ENCODE assay signal across 8 cellular contexts in the genomic region with DNA sequence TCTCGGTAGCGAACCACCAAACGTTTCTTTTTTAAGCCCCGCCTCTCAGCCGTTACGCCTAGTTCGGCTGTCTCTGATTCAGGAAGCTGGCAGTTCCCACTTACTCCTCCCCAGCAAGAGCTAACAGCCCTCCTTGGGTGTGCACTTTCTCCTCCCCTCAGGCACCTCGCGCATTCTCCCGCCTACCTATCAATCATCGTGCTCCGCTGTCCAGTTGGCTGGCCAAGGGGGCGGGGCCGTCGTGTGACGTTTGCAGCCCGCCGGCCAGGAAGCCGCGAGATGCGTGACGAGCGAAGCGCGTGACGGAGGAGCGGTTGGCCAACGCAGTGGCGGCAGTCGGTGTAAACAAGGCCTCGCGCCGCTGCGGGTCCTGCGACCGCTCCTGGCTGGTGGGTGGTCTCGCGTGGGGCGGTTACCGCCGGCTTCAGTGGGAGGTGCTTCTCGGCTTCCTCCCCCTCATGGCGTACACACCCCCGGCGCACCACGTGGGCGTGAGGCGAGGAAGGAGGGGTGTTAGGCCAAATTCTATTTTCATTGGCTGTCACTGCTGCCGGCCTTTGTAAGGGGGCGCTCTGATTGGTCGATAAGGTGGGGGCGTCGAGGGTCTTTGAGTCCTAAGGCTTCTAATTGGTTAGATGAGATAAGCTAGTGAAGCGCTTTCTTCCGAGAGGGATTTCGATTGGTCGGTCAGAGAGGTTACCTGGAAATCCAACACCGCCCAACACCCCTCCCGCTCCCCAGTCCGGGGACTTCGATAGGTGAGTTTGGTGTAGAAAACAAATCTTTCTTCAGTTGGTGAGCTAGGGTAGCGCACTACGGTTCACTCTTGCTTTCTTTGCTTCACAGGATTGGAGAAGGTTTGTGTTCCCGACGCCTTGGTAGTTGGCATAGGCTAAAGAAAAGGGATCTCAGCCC. TPM values are rescaled to one million over a fixed set of nuclear protein-coding genes. Genes with fewer than 3 reads are reported as not detected.
DNase-seq lines count a peak whose midpoint lies in the region; ATAC-seq and TF ChIP-seq lines count a peak whose summit lies in the region.

TSS of gene DCAF11 (plus strand) at position 242 of the 915 bp plus-strand sequence. CDS start 818 bp downstream, outside the sequence.
TSS of gene NRL (minus strand) at position 414 of the 915 bp plus-strand sequence. CDS start 32,101 bp downstream, outside the sequence.

- DNase-seq in DMS153 (lab: John Stamatoyannopoulos, UW) (peak; percentile 100), OCI-M2 (lab: John Stamatoyannopoulos, UW; ENCODE audit: unreplicated experiment) (peak; percentile 96), epithelial cell of proximal tubule (ENCODE audit: low read depth) (peak; percentile 99), mucosa of descending colon (peak; percentile 98 to 99 (median 98))
- DNase-seq in activated T-cell treated with anti-CD3 and anti-CD28 coated beads, Interleukin-2, amount 50 U/mL, for 1 hour: peak; percentile 99
- DNase-seq in stimulated activated CD8-positive, alpha-beta memory T cell treated with anti-CD3 and anti-CD28 coated beads, Interleukin-4, amount 100 ng/mL, for 1 hour (ENCODE audit: low read depth in 2 of 2, low spot score in 1 of 2): peak; percentile 94 to 95

- ATAC-seq in GM21619 (IDR thresholded peaks at IDR 0.05; ENCODE audit: unreplicated experiment) (peak; percentile 85), mucosa of descending colon (peak; percentile 89)

- no peaks in the 10 kb centered on the region for H3K9me3 ChIP-seq in mucosa of descending colon

- H3K36me3 ChIP-seq in mucosa of descending colon (ENCODE audit: low read depth): peaks cover 8% of the 10 kb centered on the region

- TF ChIP-seq CTCF in epithelial cell of proximal tubule (conservative IDR thresholded peaks at IDR 0.05; ENCODE audit: low read depth, low read length) (no peak), mucosa of descending colon (IDR thresholded peaks at IDR 0.05) (no peak)

- peaks cover 10% of the 10 kb centered on the region for H3K4me1 ChIP-seq in mucosa of descending colon (ENCODE audit: low read depth)

- intact Hi-C loops in mucosa of descending colon (cut with DNase I, micrococcal nuclease): no loop called here

- no peak; the same call in 1 of the 2 replicates for TF ChIP-seq EP300 in Ishikawa (IDR thresholded peaks at IDR 0.05; ENCODE audit: borderline replicate concordance)

- TF ChIP-seq RAD21 in Ishikawa (IDR thresholded peaks at IDR 0.05; ENCODE audit: low read depth): no peak

- H3K4me3 ChIP-seq in epithelial cell of proximal tubule (ENCODE audit: low read depth, low read length): peak within 1 kb of the TSS; percentile 68
- peak within 1 kb of the TSS; percentile 31 for H3K4me3 ChIP-seq in mucosa of descending colon

TF ChIP-seq in Ishikawa, 13 proteins besides CTCF, POLR2A, EP300 and RAD21:
- TF ChIP-seq TAF1 (IDR thresholded peaks at IDR 0.05; ENCODE audit: low read depth): peak; percentile 54
- no peak; the same call in 1 of the 2 replicates for TF ChIP-seq YY1 (IDR thresholded peaks at IDR 0.05; ENCODE audit: low read depth)
- no peak for TF ChIP-seq NFIC (IDR thresholded peaks at IDR 0.05)
- TF ChIP-seq MAX (IDR thresholded peaks at IDR 0.05): peak; percentile 96
- peak; percentile 27; the same call in 1 of the 2 replicates for TF ChIP-seq TEAD4 (IDR thresholded peaks at IDR 0.05)
- TF ChIP-seq CREB1 (IDR thresholded peaks at IDR 0.05; ENCODE audit: low read depth): peak; percentile 87
- peak; percentile 94 for TF ChIP-seq EGR1 (IDR thresholded peaks at IDR 0.05)
- TF ChIP-seq CEBPB (IDR thresholded peaks at IDR 0.05): no peak
- peak; percentile 46; the same call in 1 of the 2 replicates for TF ChIP-seq TCF12 (IDR thresholded peaks at IDR 0.05; ENCODE audit: low read depth)
- TF ChIP-seq, protein P1, sequence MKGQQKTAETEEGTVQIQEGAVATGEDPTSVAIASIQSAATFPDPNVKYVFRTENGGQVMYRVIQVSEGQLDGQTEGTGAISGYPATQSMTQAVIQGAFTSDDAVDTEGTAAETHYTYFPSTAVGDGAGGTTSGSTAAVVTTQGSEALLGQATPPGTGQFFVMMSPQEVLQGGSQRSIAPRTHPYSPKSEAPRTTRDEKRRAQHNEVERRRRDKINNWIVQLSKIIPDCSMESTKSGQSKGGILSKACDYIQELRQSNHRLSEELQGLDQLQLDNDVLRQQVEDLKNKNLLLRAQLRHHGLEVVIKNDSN (IDR thresholded peaks at IDR 0.05): peak; percentile 94
TF ChIP-seq in Ishikawa: peak in this region for 7.

RNA-seq across cellular contexts. Expression of gene DCAF11, which starts in this region (rescaled TPM):
- total RNA-seq in epithelial cell of proximal tubule (42.6 and 51.2 TPM in 2 replicates), mucosa of descending colon (100 to 1,000 TPM in 1 of 3 donors, 10 to 100 TPM in 2; 65.8 to 101 (median 84.9) TPM)

RNA-seq across cellular contexts. Expression of gene NRL, which starts in this region (rescaled TPM):
- total RNA-seq in epithelial cell of proximal tubule (0.87 and 1.2 TPM in 2 replicates), mucosa of descending colon (1 to 10 TPM; 2.3 to 4.5 (median 2.8) TPM)

Comparison
In these comparisons a context has a peak if more than half of its experiments do, and no peak if none do; other contexts are left out.
1. Peak in every context shown above with its lines: DNase-seq, ATAC-seq and H3K4me3 ChIP-seq.